Comparison of ENCODE assay signal across 11 cellular contexts in genomic region chr6:169213814-169214520, GRCh38. TPM values are rescaled to one million over a fixed set of nuclear protein-coding genes. Genes with fewer than 3 reads are reported as not detected.
DNase-seq lines count a peak whose midpoint lies in the region; ATAC-seq, FAIRE-seq and TF ChIP-seq lines count a peak whose summit lies in the region.
"Had no signal": no experiment of that assay in that cellular context is flagged by ENCODE, and none has a peak within 500 bp of the region (broad histone marks: within the 10 kb centered on the region; RNA-seq: fewer than 3 reads in every experiment).

No MANE protein-coding gene starts in this region.

- H2BK15ac ChIP-seq in mesenchymal stem cell (ENCODE audit: low read depth, poor library complexity, severe bottlenecking) = peak overlapping the region; percentile 76

- no peak for TF ChIP-seq EP300 in GM12878 (IDR thresholded peaks at IDR 0.05; ENCODE audit: borderline replicate concordance in 1 of 2, control insufficient read depth in 1 of 2, low read depth in 2 of 2, low read length in 2 of 2)

- FAIRE-seq in GM12878 (lab: Jason Lieb, UNC) = no peak
- FAIRE-seq: frontal cortex, TTC549 had no signal

- no TSS peak for BruUV-seq in GM12878 (replicated peaks; lab: Mats Ljungman, UMichigan)

- H3K4me2 ChIP-seq in GM12878 (ENCODE audit: control insufficient read depth, insufficient read depth) = no peak overlapping the region
- H3K4me2 ChIP-seq in mesenchymal stem cell (ENCODE audit: low read length, poor library complexity, severe bottlenecking) = no peak overlapping the region

- POLR2A ChIA-PET in GM12878 (lab: Charles Lee) = no interaction called here

- no peak for TF ChIP-seq RAD21 in GM12878 (IDR thresholded peaks at IDR 0.05; ENCODE audit: insufficient read depth, low read depth, low read length)

- SMC1A ChIA-PET in GM12878 (lab: Charles Lee; ENCODE audit: uncharacterized antibody, unreplicated experiment) = no interaction called here

- peak overlapping the region; percentile 45 for H3K4me3 ChIP-seq in Jurkat, Clone E6-1 (ENCODE audit: low read length)
- H3K4me3 ChIP-seq in GM12878 (no peak overlapping the region), mesenchymal stem cell (ENCODE audit: insufficient read depth in 1 of 2, low read depth in 1 of 2, low read length in 2 of 2) (no peak overlapping the region)

- no peaks in the 10 kb centered on the region for H3K79me1 ChIP-seq in mesenchymal stem cell (replicated peaks; ENCODE audit: low read length, poor library complexity, severe bottlenecking)

- intact Hi-C loops in GM12878 (cut with micrococcal nuclease; ENCODE audit: unreplicated experiment) = no loop called here

- DNase-seq in Jurkat, Clone E6-1 (ENCODE audit: low read depth, low spot score) = no peak
- DNase-seq in GM12878 (ENCODE audit: low read depth, low spot score) (no peak), mesenchymal stem cell (no peak), substantia nigra (lab: John Stamatoyannopoulos, UW) (no peak)
- no peak for DNase-seq in stimulated activated CD4-positive, alpha-beta T cell treated with anti-CD3 and anti-CD28 coated beads, Interleukin-1b, Interleukin-23, amount 100 ng/mL, for 48 hours
- no peak for DNase-seq in stimulated activated naive CD4-positive, alpha-beta T cell treated with Interleukin-2 at 50 U/mL for 16 hours (lab: John Stamatoyannopoulos, UW)
- DNase-seq: GDM1 had no signal

- RAD21 ChIA-PET in GM12878 (lab: Charles Lee; ENCODE audit: unreplicated experiment) = no interaction called here

- peak overlapping the region; percentile 94 for H2AK5ac ChIP-seq in mesenchymal stem cell (ENCODE audit: low read length, severe bottlenecking)

- peak overlapping the region; percentile 95 for H4K8ac ChIP-seq in mesenchymal stem cell (ENCODE audit: low read length)

- ATAC-seq in GM12878 (no peak), HG03342 (IDR thresholded peaks at IDR 0.05; ENCODE audit: unreplicated experiment) (no peak), GM18870 (IDR thresholded peaks at IDR 0.05; ENCODE audit: unreplicated experiment) (no peak)

- H3K9me3 ChIP-seq in GM12878 (replicated peaks; ENCODE audit: control insufficient read depth, insufficient read depth, low read length) (no peaks in the 10 kb centered on the region; the same call in 1 of the 3 replicates), mesenchymal stem cell (ENCODE audit: control insufficient read depth, low read length) (no peaks in the 10 kb centered on the region)

- peak overlapping the region; percentile 94 for H4K91ac ChIP-seq in mesenchymal stem cell (ENCODE audit: low read length)

- 96% methylated on average over 24 of the region's 27 CpGs for whole genome bisulfite sequencing in GM12878 (ENCODE audit: insufficient coverage, insufficient replicate concordance, low lambda C conversion rate, missing lambda C conversion rate)
- 93% methylated on average over 27 of the region's 27 CpGs for WGBS in mesenchymal stem cell

- H3K4me1 ChIP-seq in GM12878 (ENCODE audit: control insufficient read depth, insufficient read depth, low read length) = no peaks in the 10 kb centered on the region
- H3K4me1 ChIP-seq in mesenchymal stem cell (ENCODE audit: control insufficient read depth, insufficient read depth, low read depth, low read length) = peaks cover 14% of the 10 kb centered on the region

- no peaks in the 10 kb centered on the region for H3K27me3 ChIP-seq in GM12878 (replicated peaks in 1 of 2; ENCODE audit: control insufficient read depth in 2 of 2, insufficient read depth in 2 of 2, low read length in 1 of 2)
- H3K27me3 ChIP-seq in mesenchymal stem cell (ENCODE audit: control insufficient read depth in 1 of 2, insufficient read depth in 1 of 2, low read length in 2 of 2) = no peaks in the 10 kb centered on the region

- 0 out of 2 replicates have a peak overlapping the region, but pooled peaks have one; percentile 5 for H2AFZ ChIP-seq in GM12878 (ENCODE audit: control insufficient read depth, low read depth, low read length)
- no peak overlapping the region for H2AFZ ChIP-seq in mesenchymal stem cell (ENCODE audit: low read depth, low read length)

- no peak for TF ChIP-seq POLR2A in GM12878 (IDR thresholded peaks at IDR 0.05; ENCODE audit: low read depth, low read length)

- peak overlapping the region; percentile 45 for H2BK120ac ChIP-seq in mesenchymal stem cell (ENCODE audit: low read depth, low read length)

- H3K23ac ChIP-seq in mesenchymal stem cell (ENCODE audit: low read length in 2 of 2) = no peak overlapping the region

- H3K4ac ChIP-seq in mesenchymal stem cell (ENCODE audit: low read depth in 1 of 2, low read length in 2 of 2) = peak overlapping the region; percentile 40 to 94

- H3K36me3 ChIP-seq in GM12878 (ENCODE audit: control insufficient read depth in 2 of 2, insufficient read depth in 2 of 2, low read length in 1 of 2) (no peaks in the 10 kb centered on the region), mesenchymal stem cell (ENCODE audit: control insufficient read depth in 1 of 2, insufficient read depth in 2 of 2, low read depth in 1 of 2, low read length in 2 of 2) (peaks cover 25 to 49% of the 10 kb centered on the region in 2 experiments)

- H4K20me1 ChIP-seq in GM12878 (ENCODE audit: control insufficient read depth, insufficient read depth) = no peaks in the 10 kb centered on the region

- H2BK5ac ChIP-seq in mesenchymal stem cell (ENCODE audit: low read depth, low read length, poor library complexity, severe bottlenecking) = no peak overlapping the region

- no peak overlapping the region for H3K27ac ChIP-seq in GM12878 (ENCODE audit: control insufficient read depth, insufficient read depth)
- peak overlapping the region; percentile 56 for H3K27ac ChIP-seq in mesenchymal stem cell (ENCODE audit: low read length, poor library complexity, severe bottlenecking)
- peak overlapping the region; percentile 93 for H3K27ac ChIP-seq in substantia nigra (ENCODE audit: low read depth, low read length, poor library complexity, severe bottlenecking)

- in situ Hi-C loops in GM12878 (cut with MboI) = no loop called here

- no peak overlapping the region for H3K9ac ChIP-seq in GM12878 (ENCODE audit: control insufficient read depth, insufficient read depth, low read length)
- H3K9ac ChIP-seq in mesenchymal stem cell (ENCODE audit: low read length) = peak overlapping the region; percentile 88

- H3K18ac ChIP-seq in mesenchymal stem cell (ENCODE audit: low read depth in 1 of 2, low read length in 2 of 2) = peak overlapping the region; percentile 25 to 76

- H2BK12ac ChIP-seq in mesenchymal stem cell (ENCODE audit: low read length in 2 of 2) = peak overlapping the region; percentile 89 to 92

- CTCF ChIA-PET in GM12878 (lab: Yijun Ruan, JAX) = no interaction called here

- H3K79me2 ChIP-seq in GM12878 (ENCODE audit: control insufficient read depth, insufficient read depth, low read length) = no peaks in the 10 kb centered on the region

- H3K14ac ChIP-seq in mesenchymal stem cell (ENCODE audit: low read length in 2 of 2) = peak overlapping the region in 1 of 2 experiments; percentile 3

- no peak for TF ChIP-seq CTCF in GM12878 (IDR thresholded peaks at IDR 0.05 in 2 of 3, conservative IDR thresholded peaks at IDR 0.05 in 1 of 3; ENCODE audit: control insufficient read depth in 2 of 3, extremely low read depth in 1 of 3, insufficient read depth in 1 of 3, low read depth in 3 of 3, low read length in 3 of 3)

TF ChIP-seq in GM12878, 131 proteins besides CTCF, POLR2A, EP300 and RAD21 (continues in another document):
- TF ChIP-seq ASH2L (IDR thresholded peaks at IDR 0.05; ENCODE audit: borderline replicate concordance, low read depth) (no peak), SRF (IDR thresholded peaks at IDR 0.05; ENCODE audit: low read depth in 2 of 2, low read length in 2 of 2) (no peak), CEBPB (IDR thresholded peaks at IDR 0.05; ENCODE audit: borderline replicate concordance in 1 of 2, low read depth in 2 of 2, low read length in 2 of 2) (no peak), MEF2A (IDR thresholded peaks at IDR 0.05; ENCODE audit: insufficient read depth, low read depth, low read length) (no peak), FOXM1 (IDR thresholded peaks at IDR 0.05; ENCODE audit: low read depth, low read length) (no peak), RFX5 (IDR thresholded peaks at IDR 0.05; ENCODE audit: low read depth, low read length) (no peak)

RNA-seq across cellular contexts. Expression of gene THBS2, which starts 39.7 kb away (rescaled TPM):
- polyA plus RNA-seq in Jurkat, Clone E6-1 (2012; ENCODE audit: insufficient read depth, insufficient read length) = not detected
- total RNA-seq in GM12878 (2013; cell fraction: nucleolus; rRNA removed) = 0.06 TPM in 1 of 2 replicates, not detected in the other
- not detected in 2 replicates for total RNA-seq in GM12878 (2014; rRNA removed)
- not detected in 2 replicates for total RNA-seq in GM12878 (2014; rRNA removed; fragmentation: Illumina TruSeq; extraction: Trizol)
- 0.05 and 0.10 TPM in 2 replicates for total RNA-seq in GM12878 (2021)
- polyA plus RNA-seq in GM12878 (2011; ENCODE audit: low read depth) = not detected
- 0.07 TPM in 1 of 2 replicates, not detected in the other for polyA plus RNA-seq in GM12878 (2011; rRNA removed)
- polyA plus RNA-seq in GM12878 (2011; cell fraction: cytosol; rRNA removed) = not detected in 2 replicates
- polyA plus RNA-seq in GM12878 (2011; cell fraction: nucleus; rRNA removed) = not detected in 2 replicates
- 0.05 and 0.29 TPM in 2 replicates for polyA plus RNA-seq in GM12878 (2012)
- polyA plus RNA-seq in GM12878 (2014; fragmentation: Illumina TruSeq; extraction: Trizol) = not detected in 2 replicates
- polyA plus RNA-seq in GM12878 (2014; fragmentation: Nextera tagmentation; extraction: Ambion mirVana) = not detected
- not detected in 2 replicates for polyA plus RNA-seq in GM12878 (2014; rRNA removed)
- polyA plus RNA-seq in GM12878 (2016; fragmentation: Nextera tagmentation; extraction: Ambion mirVana) = not detected
- polyA minus RNA-seq in GM12878 (2011; rRNA and poly(A)+ RNA removed) = not detected in 2 replicates
- polyA minus RNA-seq in GM12878 (2011; cell fraction: cytosol; rRNA and poly(A)+ RNA removed) = not detected in 2 replicates
- polyA minus RNA-seq in GM12878 (2011; cell fraction: nucleus; rRNA and poly(A)+ RNA removed) = 0.36 TPM in 1 of 2 replicates, not detected in the other
- 1.1 TPM for polyA plus RNA-seq in mesenchymal stem cell (2013, experiment 1 of 2)
- polyA plus RNA-seq in mesenchymal stem cell (2013, experiment 2 of 2) = 1.2 TPM
